Comparison of ENCODE assay signal across 8 cellular contexts in the genomic region with DNA sequence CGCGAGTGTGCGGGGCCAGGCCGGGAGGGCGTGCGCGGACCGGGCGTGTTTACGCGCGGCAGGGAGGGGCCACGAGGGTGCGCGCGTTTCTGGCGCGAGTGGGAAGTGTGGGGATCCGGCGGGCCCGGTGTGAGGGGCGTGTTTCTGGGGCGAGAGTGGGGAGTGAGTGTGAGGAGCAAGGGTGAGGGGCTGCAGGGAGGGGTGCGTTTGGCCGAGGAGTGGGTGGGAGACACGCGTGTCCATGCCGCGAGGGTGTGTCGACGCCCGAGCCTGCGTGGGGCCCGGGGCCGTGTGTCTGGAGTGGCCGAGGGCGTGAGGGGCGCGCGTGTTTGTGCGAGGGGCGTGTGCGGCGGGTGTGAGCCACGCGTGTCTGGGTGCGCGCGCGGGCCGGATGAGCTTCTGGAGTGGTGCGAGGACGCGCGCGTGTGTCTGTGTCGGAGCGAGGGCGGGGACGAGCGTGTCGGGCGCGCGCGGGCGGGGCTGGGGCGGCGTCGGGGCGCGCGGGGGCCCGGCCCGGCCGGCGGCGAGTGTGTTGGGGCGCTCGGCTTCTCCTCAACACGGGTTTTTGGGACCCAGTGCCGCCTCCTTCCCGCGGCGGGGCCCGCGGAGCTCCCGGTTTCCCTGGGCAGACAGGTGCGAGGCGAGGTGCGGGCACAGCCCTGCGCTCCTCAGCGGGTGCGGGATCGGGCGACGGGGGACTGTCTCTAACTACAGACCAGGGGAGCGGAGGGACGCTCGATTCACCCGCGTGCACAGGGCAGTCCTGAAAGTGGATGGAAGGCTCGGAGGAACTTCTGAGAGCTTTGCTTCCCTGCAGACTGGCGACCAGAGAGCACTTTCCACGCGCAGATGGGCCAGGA.
DNase-seq lines count a peak whose midpoint lies in the region; ATAC-seq and TF ChIP-seq lines count a peak whose summit lies in the region.

No MANE protein-coding gene starts in this region.

- POLR2A ChIA-PET in CD4-positive, alpha-beta T cell (lab: Charles Lee) = interaction anchor here (0.8 to 2.1 kb wide), 8 partner anchors 22 to 67 kb away, joined by 3 to 22 read pairs (median 4); no protein-coding TSS in a partner anchor

- H3K27me3 Mint-ChIP-seq in CD4-positive, alpha-beta T cell = peaks cover 71% of the 10 kb centered on the region

- peak overlapping the region; percentile 88 for H3K4me3 Mint-ChIP-seq in CD4-positive, alpha-beta T cell

- intact Hi-C loops in CD4-positive, alpha-beta T cell (cut with DNase I, micrococcal nuclease) = loop anchor here in 1 of 2 experiments (2.0 kb wide), 1 partner anchor 78 kb away; no protein-coding TSS in a partner anchor

- H3K4me3 ChIP-seq in thoracic aorta = peak overlapping the region; percentile 71

- peak overlapping the region; percentile 75 for H3K27ac Mint-ChIP-seq in CD4-positive, alpha-beta T cell

- H3K27ac ChIP-seq in CD4-positive, alpha-beta T cell (ENCODE audit: low read depth, low read length) = no peak overlapping the region
- peak overlapping the region; percentile 65 for H3K27ac ChIP-seq in cingulate gyrus (ENCODE audit: low read depth, low read length)
- no peak overlapping the region for H3K27ac ChIP-seq in thoracic aorta

- H3K4me1 Mint-ChIP-seq in CD4-positive, alpha-beta T cell (ENCODE audit: low read depth) = peaks cover 19% of the 10 kb centered on the region

- peak; percentile 12 to 52 (median 41) for DNase-seq in CD4-positive, alpha-beta T cell
- DNase-seq in T-helper 9 cell (peak; percentile 38), medulla oblongata (ENCODE audit: extremely low spot score) (peak; percentile 53), thoracic aorta (ENCODE audit: low spot score) (no peak), dedifferentiated amniotic fluid mesenchymal stem cell (ENCODE audit: extremely low spot score) (no peak), NCI-H1694 (lab: John Stamatoyannopoulos, UW) (no peak)

- H3K36me3 Mint-ChIP-seq in CD4-positive, alpha-beta T cell (ENCODE audit: low read depth) = no peaks in the 10 kb centered on the region

- no peak for TF ChIP-seq CTCF in CD4-positive, alpha-beta T cell (IDR thresholded peaks at IDR 0.05)
- TF ChIP-seq CTCF in thoracic aorta (IDR thresholded peaks at IDR 0.05) = no peak

- peak; percentile 15 for ATAC-seq in CD4-positive, alpha-beta T cell (ENCODE audit: poor library complexity)
- ATAC-seq in thoracic aorta (ENCODE audit: insufficient number of reproducible peaks, low FRiP score, low read depth) (no peak), GM19452 (IDR thresholded peaks at IDR 0.05; ENCODE audit: unreplicated experiment) (no peak)

- CTCF ChIA-PET in CD4-positive, alpha-beta T cell (lab: Charles Lee) = interaction anchor here (1.6 kb wide), 1 partner anchor 36 kb away, joined by 3 read pairs; no protein-coding TSS in a partner anchor

- H3K36me3 ChIP-seq in thoracic aorta = no peaks in the 10 kb centered on the region

- H3K4me1 ChIP-seq in thoracic aorta (ENCODE audit: control insufficient read depth in 1 of 2, low read depth in 2 of 2) = peaks cover 0 to 13% of the 10 kb centered on the region in 2 donors

- no peaks in the 10 kb centered on the region for H3K9me3 Mint-ChIP-seq in CD4-positive, alpha-beta T cell

- H3K27me3 ChIP-seq in CD4-positive, alpha-beta T cell (ENCODE audit: control insufficient read depth, insufficient read depth, low read length) = peaks cover 60% of the 10 kb centered on the region
- H3K27me3 ChIP-seq in thoracic aorta (replicated peaks; ENCODE audit: insufficient read depth) = no peaks in the 10 kb centered on the region

- H3K9me3 ChIP-seq in CD4-positive, alpha-beta T cell (ENCODE audit: control insufficient read depth, low read length) = no peaks in the 10 kb centered on the region
- no peaks in the 10 kb centered on the region for H3K9me3 ChIP-seq in thoracic aorta

Comparison
In these comparisons a context has a peak if more than half of its experiments do, and no peak if none do; other contexts are left out.
1. DNase-seq: peak in CD4-positive, alpha-beta T cell (10 of 10), T-helper 9 cell (single experiment) and medulla oblongata (single experiment); none in thoracic aorta (single experiment), dedifferentiated amniotic fluid mesenchymal stem cell (single experiment) and NCI-H1694 (single experiment).